ENCODE assay signal across 8 cellular contexts in genomic region chr11:63888170-63889086, GRCh38.
DNase-seq lines count a peak whose midpoint lies in the region; ATAC-seq and TF ChIP-seq lines count a peak whose summit lies in the region.

No MANE protein-coding gene starts in this region.

- H3K27ac ChIP-seq in epithelial cell of prostate, result peak overlapping the region; percentile 99

- peak; percentile 59 for ATAC-seq in HG02678 (IDR thresholded peaks at IDR 0.05; ENCODE audit: unreplicated experiment)
- ATAC-seq in stimulated activated naive CD8-positive, alpha-beta T cell treated with anti-CD3 and anti-CD28 coated beads, Interleukin-15, amount 100 ng/mL, for 72 hours, result peak; percentile 91

- no peak for TF ChIP-seq CTCF in nephron (IDR thresholded peaks at IDR 0.05; ENCODE audit: unreplicated experiment in 3 of 3)

- H3K27me3 Mint-ChIP-seq in nephron (ENCODE audit: low read depth), result peaks cover 3% of the 10 kb centered on the region
- H3K27me3 Mint-ChIP-seq in stimulated activated naive CD8-positive, alpha-beta T cell treated with anti-CD3 and anti-CD28 coated beads, Interleukin-15, amount 100 ng/mL, for 72 hours, result no peaks in the 10 kb centered on the region

- peak overlapping the region; percentile 6 to 68 (median 62) for H3K4me3 Mint-ChIP-seq in nephron
- H3K4me3 Mint-ChIP-seq in stimulated activated naive CD8-positive, alpha-beta T cell treated with anti-CD3 and anti-CD28 coated beads, Interleukin-15, amount 100 ng/mL, for 72 hours, result peak overlapping the region; percentile 96 to 97

- peaks cover 3% of the 10 kb centered on the region for H3K9me3 Mint-ChIP-seq in nephron
- no peaks in the 10 kb centered on the region for H3K9me3 Mint-ChIP-seq in stimulated activated naive CD8-positive, alpha-beta T cell treated with anti-CD3 and anti-CD28 coated beads, Interleukin-15, amount 100 ng/mL, for 72 hours

- H3K36me3 Mint-ChIP-seq in nephron (ENCODE audit: low read depth), result peaks cover 6% of the 10 kb centered on the region

- DNase-seq in GM03348 (ENCODE audit: low spot score), result peak; percentile 73
- peak; percentile 83 for DNase-seq in NCI-H2171 treated with DMSO at 0.1 percent for 48 hours (lab: John Stamatoyannopoulos, UW)
- peak; percentile 23 to 42 (median 33) for DNase-seq in activated CD8-positive, alpha-beta memory T cell treated with anti-CD3 and anti-CD28 coated beads for 48 hours (ENCODE audit: low read depth in 2 of 3, low spot score in 2 of 3)
- peak; percentile 73 for DNase-seq in epithelial cell of prostate (ENCODE audit: low read depth, low spot score)
- DNase-seq in stimulated activated naive CD8-positive, alpha-beta T cell treated with anti-CD3 and anti-CD28 coated beads, Interleukin-15, amount 100 ng/mL, for 72 hours, result peak; percentile 50 to 70
- no peak for DNase-seq in foreskin melanocyte

- peaks cover 37% of the 10 kb centered on the region for H3K4me1 Mint-ChIP-seq in nephron
- peaks cover 74% of the 10 kb centered on the region for H3K4me1 Mint-ChIP-seq in stimulated activated naive CD8-positive, alpha-beta T cell treated with anti-CD3 and anti-CD28 coated beads, Interleukin-15, amount 100 ng/mL, for 72 hours

- H3K27ac Mint-ChIP-seq in nephron, result peak overlapping the region; percentile 90 to 96 (median 96)
- peak overlapping the region; percentile 93 to 95 for H3K27ac Mint-ChIP-seq in stimulated activated naive CD8-positive, alpha-beta T cell treated with anti-CD3 and anti-CD28 coated beads, Interleukin-15, amount 100 ng/mL, for 72 hours
